ENCODE assay signal across 23 cellular contexts in the genomic region with DNA sequence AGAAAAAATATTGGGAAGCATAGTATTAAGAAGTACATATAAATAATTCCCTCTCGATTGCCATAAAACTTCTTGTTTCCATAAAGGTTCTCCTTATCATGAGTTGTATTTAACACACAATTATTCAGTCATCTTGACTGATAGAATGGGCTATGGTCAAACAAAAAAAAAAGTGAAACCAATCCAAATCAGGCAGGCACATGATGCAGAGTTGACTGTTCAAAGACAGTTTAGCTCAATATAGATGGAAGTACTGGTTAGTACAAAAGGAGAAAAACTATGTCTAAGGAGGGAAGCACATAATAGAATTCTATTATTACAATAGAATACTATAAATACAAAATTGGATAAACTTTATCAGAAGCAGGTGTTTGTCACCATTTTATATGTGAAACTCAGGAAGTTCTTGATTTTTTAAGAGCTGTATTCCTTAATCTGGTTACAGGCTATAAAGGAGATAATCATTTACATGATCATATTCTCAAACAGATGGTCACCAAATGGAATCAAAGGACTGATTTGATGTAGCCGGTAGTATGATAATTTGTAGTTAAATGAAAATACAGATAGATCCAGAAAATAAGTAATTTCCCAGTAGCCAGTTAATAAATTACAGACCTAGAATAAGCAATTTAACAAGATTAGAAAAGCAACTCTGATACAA.
"Had no signal": no experiment of that assay in that cellular context is flagged by ENCODE, and none has a peak within 500 bp of the region (broad histone marks: within the 10 kb centered on the region; RNA-seq: fewer than 3 reads in every experiment).

No MANE protein-coding gene starts in this region.

- H3K36me3 ChIP-seq: esophagus squamous epithelium, neural progenitor cell, ovary, spleen, stomach had no signal

- H2AFZ ChIP-seq: hepatocyte, neural progenitor cell had no signal

- H3K4me3 Mint-ChIP-seq: central memory CD8-positive, alpha-beta T cell; naive B cell; neural progenitor cell; T-helper 17 cell; WTC11 had no signal

- ATAC-seq: body of pancreas, left lobe of liver, sciatic nerve, T-helper 17 cell, WTC11 had no signal

- H3K27ac ChIP-seq: body of pancreas, esophagus squamous epithelium, hepatocyte, neural progenitor cell, ovary, spleen, stomach, testis, upper lobe of left lung had no signal

- H3K9ac ChIP-seq: neural progenitor cell had no signal

- H3K4me1 Mint-ChIP-seq: central memory CD8-positive, alpha-beta T cell; naive B cell; neural progenitor cell had no signal

- H3K9me3 Mint-ChIP-seq: activated naive CD4-positive, alpha-beta T cell treated with anti-CD3 and anti-CD28 coated beads, Interleukin-2, amount 50 U/mL, for 72 hours; naive B cell; neural progenitor cell; WTC11 had no signal

- H3K4me2 ChIP-seq: hepatocyte, neural progenitor cell had no signal

- H3K79me2 ChIP-seq: hepatocyte had no signal

- H3K36me3 Mint-ChIP-seq: activated naive CD4-positive, alpha-beta T cell treated with anti-CD3 and anti-CD28 coated beads, Interleukin-2, amount 50 U/mL, for 72 hours; naive B cell; neural progenitor cell; WTC11 had no signal

- H3K9me3 ChIP-seq: body of pancreas, esophagus squamous epithelium, ovary, spleen, stomach, testis, upper lobe of left lung had no signal

- H3K4me3 ChIP-seq: body of pancreas, esophagus squamous epithelium, hepatocyte, neural progenitor cell, ovary, spleen, stomach, testis, upper lobe of left lung had no signal

- H3K27me3 Mint-ChIP-seq: central memory CD8-positive, alpha-beta T cell; naive B cell; T-helper 17 cell had no signal

- H3K27me3 ChIP-seq: body of pancreas, esophagus squamous epithelium, hepatocyte, neural progenitor cell, spleen, stomach, testis, upper lobe of left lung had no signal

- DNase-seq: activated effector memory CD4-positive, alpha-beta T cell treated with anti-CD3 and anti-CD28 coated beads, Interleukin-2, amount 50 U/mL, for 16 hours; activated T-cell treated with anti-CD3 and anti-CD28 coated beads, Interleukin-2, amount 50 U/mL, for 1 hour; amniotic stem cell; body of pancreas; cortex of kidney; effector CD4-positive, alpha-beta T cell; esophagus squamous epithelium; mammary epithelial cell; naive B cell; ovary; spleen; stimulated activated CD4-positive, alpha-beta T cell treated with anti-CD3 and anti-CD28 coated beads, Interleukin-1b, Interleukin-23, amount 100 ng/mL, for 48 hours; stomach; T-helper 17 cell; testis; upper lobe of left lung had no signal

- H3K27ac Mint-ChIP-seq: activated naive CD4-positive, alpha-beta T cell treated with anti-CD3 and anti-CD28 coated beads, Interleukin-2, amount 50 U/mL, for 72 hours; naive B cell; neural progenitor cell; T-helper 17 cell; WTC11 had no signal

- H3K4me1 ChIP-seq: body of pancreas, neural progenitor cell, spleen, stomach, testis, upper lobe of left lung had no signal
